In the genomic region with DNA sequence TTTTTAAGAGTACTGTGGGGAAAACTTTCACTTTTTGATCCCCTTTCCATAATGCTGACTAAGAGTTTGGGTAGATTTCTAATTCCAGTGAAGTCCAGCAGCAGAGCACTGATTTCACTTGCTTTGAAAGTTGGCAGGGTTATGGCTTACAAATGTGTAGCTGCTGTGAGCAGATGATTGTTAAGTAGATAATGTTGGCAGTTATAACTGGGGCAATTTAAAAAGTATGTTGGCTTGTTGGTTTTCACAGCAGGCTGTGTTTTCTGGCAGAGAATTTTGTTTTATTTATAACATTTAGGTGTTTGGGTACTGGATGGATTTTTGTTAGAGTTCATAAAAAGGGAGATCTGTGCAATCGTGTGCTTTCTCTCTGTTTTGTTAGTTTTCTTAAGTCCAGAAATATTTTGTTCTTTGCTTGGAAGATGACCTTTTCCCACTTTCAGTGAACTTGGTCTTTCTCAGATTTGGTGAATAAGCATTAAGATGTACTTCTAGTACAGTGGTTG, we compare ENCODE assay signal across 10 cellular contexts. TPM values are rescaled to one million over a fixed set of nuclear protein-coding genes. Genes with fewer than 3 reads are reported as not detected.
DNase-seq lines count a peak whose midpoint lies in the region; ATAC-seq and TF ChIP-seq lines count a peak whose summit lies in the region.
"Had no signal": no experiment of that assay in that cellular context is flagged by ENCODE, and none has a peak within 500 bp of the region (broad histone marks: within the 10 kb centered on the region; RNA-seq: fewer than 3 reads in every experiment).

No MANE protein-coding gene starts in this region.

- H3K9me3 Mint-ChIP-seq in activated T-helper 17 cell treated with anti-CD3 and anti-CD28 coated beads, Interleukin-2, amount 50 U/mL, for 72 hours: no peaks in the 10 kb centered on the region
- H3K9me3 Mint-ChIP-seq: effector memory CD8-positive, alpha-beta T cell had no signal

- H3K27ac ChIP-seq in GM23248 (peak overlapping the region; percentile 21), RWPE1 (no peak overlapping the region)

- POLR2A ChIA-PET in RWPE1 (lab: Yijun Ruan, JAX; ENCODE audit: low non-redundant PET): no interaction called here

- DNase-seq in GM23248: peak; percentile 80
- DNase-seq in left ventricle myocardium superior: no peak
- DNase-seq in sciatic nerve (ENCODE audit: low spot score): no peak
- no peak for DNase-seq in NCI-H748 (lab: John Stamatoyannopoulos, UW; ENCODE audit: unreplicated experiment)
- DNase-seq in RWPE1 (ENCODE audit: low spot score): no peak
- DNase-seq: activated CD8-positive, alpha-beta memory T cell treated with anti-CD3 and anti-CD28 coated beads, Interleukin-2, amount 50 U/mL, for 4 hours; effector memory CD8-positive, alpha-beta T cell had no signal

- H3K4me3 ChIP-seq in GM23248: no peak overlapping the region

- peaks cover 36% of the 10 kb centered on the region for H3F3A ChIP-seq in GM23248 (ENCODE audit: insufficient read depth)

- peaks cover 70% of the 10 kb centered on the region for H3K79me2 ChIP-seq in GM23248 (ENCODE audit: insufficient read depth)

- no peaks in the 10 kb centered on the region for H3K9me3 ChIP-seq in GM23248 (ENCODE audit: low read depth)

- peaks cover 40% of the 10 kb centered on the region for H3K4me1 ChIP-seq in GM23248 (ENCODE audit: insufficient read depth)

- intact Hi-C loops in left ventricle myocardium superior (cut with micrococcal nuclease): no loop called here
- intact Hi-C loops in sciatic nerve (cut with DNase I): no loop called here

- CTCF ChIA-PET in RWPE1 (lab: Yijun Ruan, JAX): interaction anchor here (0.7 kb wide), 1 partner anchor 1831 kb away, joined by 3 read pairs; no protein-coding TSS in a partner anchor

- TF ChIP-seq CTCF in RWPE1 (conservative IDR thresholded peaks at IDR 0.05; ENCODE audit: low read depth): no peak

- in situ Hi-C loops in GM23248 (cut with MboI): no loop called here

- no peaks in the 10 kb centered on the region for H3K27me3 ChIP-seq in GM23248 (replicated peaks; ENCODE audit: insufficient read depth)

- H4K20me1 ChIP-seq in GM23248 (ENCODE audit: insufficient read depth): no peaks in the 10 kb centered on the region

- peaks cover 21% of the 10 kb centered on the region for H3K4me1 Mint-ChIP-seq in activated T-helper 17 cell treated with anti-CD3 and anti-CD28 coated beads, Interleukin-2, amount 50 U/mL, for 72 hours

- H3K9me2 ChIP-seq in GM23248 (ENCODE audit: insufficient read depth): no peaks in the 10 kb centered on the region

- ATAC-seq in activated T-helper 17 cell treated with anti-CD3 and anti-CD28 coated beads, Interleukin-2, amount 50 U/mL, for 72 hours (replicated peaks): no peak
- peak; percentile 51 for ATAC-seq in left ventricle myocardium superior
- ATAC-seq in sciatic nerve: peak; percentile 74
- ATAC-seq in HG02610 (IDR thresholded peaks at IDR 0.05; ENCODE audit: unreplicated experiment): no peak
- no peak for ATAC-seq in GM19324 (IDR thresholded peaks at IDR 0.05; ENCODE audit: low FRiP score, unreplicated experiment)
- ATAC-seq: effector memory CD8-positive, alpha-beta T cell had no signal

- H3K36me3 ChIP-seq in GM23248 (ENCODE audit: low read depth): no peaks in the 10 kb centered on the region

- no peaks in the 10 kb centered on the region for H3K27me3 Mint-ChIP-seq in activated T-helper 17 cell treated with anti-CD3 and anti-CD28 coated beads, Interleukin-2, amount 50 U/mL, for 72 hours

- H2AFZ ChIP-seq in GM23248: no peak overlapping the region

- H3K36me3 Mint-ChIP-seq in activated T-helper 17 cell treated with anti-CD3 and anti-CD28 coated beads, Interleukin-2, amount 50 U/mL, for 72 hours (ENCODE audit: low read depth): no peaks in the 10 kb centered on the region

- H3K4me3 Mint-ChIP-seq in activated T-helper 17 cell treated with anti-CD3 and anti-CD28 coated beads, Interleukin-2, amount 50 U/mL, for 72 hours: peak overlapping the region; percentile 50
- H3K4me3 Mint-ChIP-seq: effector memory CD8-positive, alpha-beta T cell had no signal

- H3K27ac Mint-ChIP-seq in activated T-helper 17 cell treated with anti-CD3 and anti-CD28 coated beads, Interleukin-2, amount 50 U/mL, for 72 hours: peak overlapping the region; percentile 84
- H3K27ac Mint-ChIP-seq: effector memory CD8-positive, alpha-beta T cell had no signal

- WGBS in GM23248 (ENCODE audit: low coverage in 1 of 2, low lambda C conversion rate in 2 of 2, missing lambda C conversion rate in 2 of 2), 2 experiments: 6 to 11% methylated on average over 1 of the region's 1 CpG

- H3K9ac ChIP-seq in GM23248: no peak overlapping the region; the same call in 1 of the 2 replicates

- H3K4me2 ChIP-seq in GM23248 (ENCODE audit: unreplicated experiment): peak overlapping the region; percentile 23

RNA-seq across cellular contexts. Expression of a gene that starts 31.4 kb away (rescaled TPM):
- 13.8 and 26.2 TPM in 2 replicates for total RNA-seq in GM23248 (2014; rRNA removed; shearing (Covaris generic))
- 4.5 and 5.4 TPM in 2 replicates for polyA plus RNA-seq in GM23248 (2016; fragmentation: Nextera tagmentation; extraction: Ambion mirVana)
- total RNA-seq in activated T-helper 17 cell treated with anti-CD3 and anti-CD28 coated beads, Interleukin-2, amount 50 U/mL, for 72 hours: 100 to 1,000 TPM in 1 of 2 donors, 10 to 100 TPM in 1; 56.3 to 107 TPM
- total RNA-seq in left ventricle myocardium superior (52.6 TPM), sciatic nerve (212 TPM)

Comparison
In these comparisons a context has a peak if more than half of its experiments do, and no peak if none do; other contexts are left out.
1. ATAC-seq: peak in left ventricle myocardium superior (single experiment) and sciatic nerve (single experiment); none in activated T-helper 17 cell treated with anti-CD3 and anti-CD28 coated beads, Interleukin-2, amount 50 U/mL, for 72 hours (single experiment), HG02610 (single experiment) and GM19324 (single experiment).